ENCODE assay signal across 8 cellular contexts in genomic region chr19:1837625-1838105, GRCh38. TPM values are rescaled to one million over a fixed set of nuclear protein-coding genes. Genes with fewer than 3 reads are reported as not detected.
A peak's percentile ranks its signal among the peaks of the same experiment; 100 is the strongest.
DNase-seq lines count a peak whose midpoint lies in the region; ATAC-seq and TF ChIP-seq lines count a peak whose summit lies in the region.

No MANE protein-coding gene starts in this region.

- H3K9me3 Mint-ChIP-seq in activated naive CD4-positive, alpha-beta T cell treated with anti-CD3 and anti-CD28 coated beads, Interleukin-2, amount 10 ng/mL, durations not matched to agents 7 days and 5 days: no peaks in the 10 kb centered on the region

- DNase-seq in OCI-M1 (lab: John Stamatoyannopoulos, UW): peak; percentile 81
- DNase-seq in activated naive CD4-positive, alpha-beta T cell treated with anti-CD3 and anti-CD28 coated beads, Interleukin-2, amount 10 ng/mL, durations not matched to agents 7 days and 5 days: peak; percentile 75
- DNase-seq in hepatic stellate cell (ENCODE audit: low spot score): peak; percentile 87
- peak; percentile 75 to 76 for DNase-seq in stimulated activated CD4-positive, alpha-beta T cell treated with anti-CD3 and anti-CD28 coated beads, Interleukin-2, amount 100 ng/mL, for 24 hours
- DNase-seq in G401 (ENCODE audit: low spot score): no peak
- DNase-seq in MV-4-11 (lab: John Stamatoyannopoulos, UW): no peak

- H3K36me3 Mint-ChIP-seq in activated naive CD4-positive, alpha-beta T cell treated with anti-CD3 and anti-CD28 coated beads, Interleukin-2, amount 10 ng/mL, durations not matched to agents 7 days and 5 days: no peaks in the 10 kb centered on the region

- H3K27ac Mint-ChIP-seq in activated naive CD4-positive, alpha-beta T cell treated with anti-CD3 and anti-CD28 coated beads, Interleukin-2, amount 10 ng/mL, durations not matched to agents 7 days and 5 days: no peak overlapping the region

- H3K4me1 Mint-ChIP-seq in activated naive CD4-positive, alpha-beta T cell treated with anti-CD3 and anti-CD28 coated beads, Interleukin-2, amount 10 ng/mL, durations not matched to agents 7 days and 5 days: peaks cover 15% of the 10 kb centered on the region

- H3K27me3 Mint-ChIP-seq in activated naive CD4-positive, alpha-beta T cell treated with anti-CD3 and anti-CD28 coated beads, Interleukin-2, amount 10 ng/mL, durations not matched to agents 7 days and 5 days: no peaks in the 10 kb centered on the region

- peak; percentile 93 for TF ChIP-seq CTCF in GM12872 (IDR thresholded peaks at IDR 0.05; ENCODE audit: insufficient read depth, low read depth, low read length)

- in situ Hi-C loops in G401 (cut with HindIII; ENCODE audit: low sequenced_read_pairs): no loop called here

- H3K4me3 Mint-ChIP-seq in activated naive CD4-positive, alpha-beta T cell treated with anti-CD3 and anti-CD28 coated beads, Interleukin-2, amount 10 ng/mL, durations not matched to agents 7 days and 5 days: no peak overlapping the region

- ATAC-seq in HG02610 (IDR thresholded peaks at IDR 0.05; ENCODE audit: unreplicated experiment): no peak

- CTCF ChIA-PET in activated naive CD4-positive, alpha-beta T cell treated with anti-CD3 and anti-CD28 coated beads, Interleukin-2, amount 10 ng/mL, durations not matched to agents 7 days and 5 days (lab: Charles Lee): interaction anchor here (0.6 to 3.0 kb wide), 13 partner anchors 9 to 520 kb away, joined by 3 to 25 read pairs (median 5); no protein-coding TSS in a partner anchor

RNA-seq across cellular contexts. Expression of gene REXO1, which starts 10.6 kb away (rescaled TPM):
- 7.8 and 10.7 TPM in 2 replicates for total RNA-seq in G401 (2014; rRNA removed; shearing (Covaris generic))

RNA-seq across cellular contexts. Expression of gene ATP8B3, which starts 25.6 kb away (rescaled TPM):
- 2.5 and 5.5 TPM in 2 replicates for total RNA-seq in G401 (2014; rRNA removed; shearing (Covaris generic))

RNA-seq across cellular contexts. Expression of gene KLF16, which starts 25.7 kb away (rescaled TPM):
- total RNA-seq in G401 (2014; rRNA removed; shearing (Covaris generic)): 27.9 and 29.2 TPM in 2 replicates

RNA-seq across cellular contexts. Expression of gene ABHD17A, which starts 47.6 kb away (rescaled TPM):
- 94.4 and 130 TPM in 2 replicates for total RNA-seq in G401 (2014; rRNA removed; shearing (Covaris generic))

Comparison
In these comparisons a context has a peak if more than half of its experiments do, and no peak if none do; other contexts are left out.
1. DNase-seq: peak in OCI-M1 (single experiment), activated naive CD4-positive, alpha-beta T cell treated with anti-CD3 and anti-CD28 coated beads, Interleukin-2, amount 10 ng/mL, durations not matched to agents 7 days and 5 days (single experiment), hepatic stellate cell (single experiment) and stimulated activated CD4-positive, alpha-beta T cell treated with anti-CD3 and anti-CD28 coated beads, Interleukin-2, amount 100 ng/mL, for 24 hours (2 of 2); none in G401 (single experiment) and MV-4-11 (single experiment).